In the genomic region with DNA sequence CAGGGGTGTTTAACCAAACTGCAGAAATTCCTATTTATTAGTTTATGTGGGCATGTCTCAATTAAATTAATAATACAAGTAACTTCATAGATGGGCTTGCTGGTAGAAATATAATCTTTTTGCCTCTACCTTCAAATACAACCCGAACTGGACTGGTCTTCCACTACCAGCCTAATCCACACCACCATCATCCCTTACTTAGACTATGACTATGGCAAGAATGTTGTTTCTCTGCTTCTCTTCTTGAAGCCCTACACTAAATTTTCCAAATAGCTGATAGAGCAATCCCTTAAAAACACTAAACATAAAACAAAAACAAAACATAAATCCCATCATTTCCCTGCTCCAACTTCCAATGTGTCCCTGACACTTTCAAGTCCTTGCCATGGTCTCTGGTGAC, we compare ENCODE assay signal across 13 cellular contexts.
"Had no signal": no experiment of that assay in that cellular context is flagged by ENCODE, and none has a peak within 500 bp of the region (broad histone marks: within the 10 kb centered on the region; RNA-seq: fewer than 3 reads in every experiment).

No MANE protein-coding gene starts in this region.

- ATAC-seq: gastroesophageal sphincter, left lobe of liver had no signal

- H3K27me3 Mint-ChIP-seq: activated CD4-positive, alpha-beta T cell treated with anti-CD3 and anti-CD28 coated beads, Interleukin-2, amount 10 ng/mL, durations not matched to agents 7 days and 5 days had no signal

- H3K9me3 Mint-ChIP-seq: activated CD4-positive, alpha-beta T cell treated with anti-CD3 and anti-CD28 coated beads, Interleukin-2, amount 10 ng/mL, durations not matched to agents 7 days and 5 days had no signal

- H3K9me3 ChIP-seq: gastroesophageal sphincter, thyroid gland had no signal

- H3K4me3 Mint-ChIP-seq: activated CD4-positive, alpha-beta T cell treated with anti-CD3 and anti-CD28 coated beads, Interleukin-2, amount 10 ng/mL, durations not matched to agents 7 days and 5 days had no signal

- H2AFZ ChIP-seq: parathyroid adenoma had no signal

- H3K27me3 ChIP-seq: dorsolateral prefrontal cortex, gastroesophageal sphincter, thyroid gland had no signal

- H3K4me1 ChIP-seq: gastroesophageal sphincter, parathyroid adenoma, thyroid gland had no signal

- H3K4me3 ChIP-seq: dorsolateral prefrontal cortex, gastroesophageal sphincter, thyroid gland had no signal

- H3K9ac ChIP-seq: parathyroid adenoma had no signal

- DNase-seq: activated CD4-positive, alpha-beta T cell treated with anti-CD3 and anti-CD28 coated beads, Interleukin-2, amount 10 ng/mL, durations not matched to agents 7 days and 5 days; activated gamma-delta T cell treated with Interleukin-2 at 50 U/mL for 16 hours; dorsolateral prefrontal cortex; stimulated activated CD4-positive, alpha-beta T cell treated with anti-CD3 and anti-CD28 coated beads, Interleukin-12 subunit alpha, Interleukin-12 subunit beta, amount 100 ng/mL, for 4 hours; stimulated activated CD4-positive, alpha-beta T cell treated with anti-CD3 and anti-CD28 coated beads, Interleukin-2, amount 100 ng/mL, for 24 hours; T-helper 2 cell; thyroid gland had no signal

- FAIRE-seq: astrocyte, islet of Langerhans, urothelium cell line had no signal

- H3K27ac Mint-ChIP-seq: activated CD4-positive, alpha-beta T cell treated with anti-CD3 and anti-CD28 coated beads, Interleukin-2, amount 10 ng/mL, durations not matched to agents 7 days and 5 days had no signal

- H3K27ac ChIP-seq: gastroesophageal sphincter, parathyroid adenoma, thyroid gland had no signal
